8 cellular contexts compared by ENCODE assay signal in the genomic region with DNA sequence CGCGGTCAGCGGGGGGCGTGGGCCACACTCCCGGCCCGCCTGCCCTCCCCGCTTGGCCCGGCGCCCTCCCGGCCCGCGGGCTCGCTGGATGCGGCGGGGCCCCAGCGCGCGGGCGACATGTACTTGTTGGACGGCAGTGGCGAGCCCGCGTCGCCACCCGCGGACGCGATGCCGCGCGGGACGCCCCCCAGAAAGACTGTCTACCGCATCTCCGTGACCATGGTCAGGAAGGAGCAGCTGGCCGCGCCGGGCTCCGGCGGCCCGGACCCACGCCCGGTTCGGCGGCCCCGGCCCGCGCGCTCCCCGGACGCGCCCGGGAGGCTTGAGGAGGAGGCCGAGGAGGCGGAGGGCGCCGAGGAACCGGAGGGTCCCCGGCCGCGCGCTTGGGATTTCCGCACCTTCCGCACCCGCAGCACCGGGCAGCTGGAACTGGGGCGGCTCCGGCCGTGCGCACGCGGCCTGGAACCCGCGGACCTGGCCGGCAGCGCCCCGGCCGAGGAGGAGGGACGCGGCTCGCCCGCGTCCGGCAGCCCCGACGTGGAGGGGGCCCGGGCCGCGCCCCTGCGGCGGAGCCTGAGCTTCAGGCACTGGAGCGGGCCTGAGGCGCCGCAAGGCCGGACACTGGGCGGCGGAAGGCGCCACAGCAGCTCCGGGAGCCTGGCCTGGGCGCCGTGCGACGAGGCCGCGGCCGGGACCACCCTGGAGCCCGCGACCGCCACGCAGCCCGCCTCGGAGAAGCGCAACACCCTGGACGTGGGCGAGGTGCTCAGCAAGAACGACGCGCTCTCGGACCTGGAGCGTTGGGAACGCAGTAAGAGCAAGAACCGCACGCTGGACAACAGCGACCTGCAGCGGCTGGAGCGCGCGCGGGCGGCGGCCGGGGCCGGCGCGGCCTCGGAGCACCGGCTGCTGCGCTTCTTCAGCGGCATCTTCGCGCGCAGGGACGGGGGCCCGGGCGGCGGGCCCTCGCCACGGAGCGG.
DNase-seq lines count a peak whose midpoint lies in the region; TF ChIP-seq lines count a peak whose summit lies in the region.

No MANE protein-coding gene starts in this region.

- H3K4me3 ChIP-seq in AG10803 (ENCODE audit: low read length) (peak overlapping the region; percentile 37), stomach (peak overlapping the region; percentile 58 to 80 (median 64))

- TF ChIP-seq POLR2A in stomach (IDR thresholded peaks at IDR 0.05) = no peak

- 2 to 10% (median 5%) methylated on average over 37 to 148 of the region's 148 CpGs for WGBS in stomach, 5 donors

- no peak overlapping the region for H3K27ac Mint-ChIP-seq in chondrocyte (ENCODE audit: unreplicated experiment)

- peaks cover 41% of the 10 kb centered on the region for H3K4me1 Mint-ChIP-seq in chondrocyte (ENCODE audit: low read depth)

- DNase-seq in AG10803 (ENCODE audit: low read depth) (peak; percentile 77), NCI-H1092 treated with DMSO at 0.1 percent for 48 hours (lab: John Stamatoyannopoulos, UW) (peak; percentile 43), chondrocyte (ENCODE audit: low spot score) (no peak), kidney glomerular epithelial cell (lab: John Stamatoyannopoulos, UW) (peak; percentile 22), stomach (peak; percentile 58), NCI-H1048 (lab: John Stamatoyannopoulos, UW) (no peak), GM19238 (ENCODE audit: insufficient read length, low spot score) (no peak), CD1c-positive myeloid dendritic cell (ENCODE audit: extremely low spot score) (no peak)

- no peaks in the 10 kb centered on the region for H3K36me3 Mint-ChIP-seq in chondrocyte (ENCODE audit: low read depth)

- H3K27ac ChIP-seq in stomach = peak overlapping the region in 4 of 5 donors; percentile 33 to 80 (median 62)

- H3K4me3 Mint-ChIP-seq in chondrocyte (ENCODE audit: unreplicated experiment) = peak overlapping the region; percentile 35

- no peaks in the 10 kb centered on the region for H3K9me3 Mint-ChIP-seq in chondrocyte (ENCODE audit: low read depth)

- no peaks in the 10 kb centered on the region for H3K36me3 ChIP-seq in stomach

- no peaks in the 10 kb centered on the region for H3K9me3 ChIP-seq in stomach

- peaks cover 0 to 19% (median 6%) of the 10 kb centered on the region in 3 donors for H3K27me3 ChIP-seq in stomach

- peaks cover 25 to 64% (median 38%) of the 10 kb centered on the region in 4 donors for H3K4me1 ChIP-seq in stomach

- no peaks in the 10 kb centered on the region for H3K27me3 Mint-ChIP-seq in chondrocyte (ENCODE audit: low read depth)

- TF ChIP-seq CTCF in AG10803 (conservative IDR thresholded peaks at IDR 0.05; ENCODE audit: low read length) (peak; percentile 48), chondrocyte (IDR thresholded peaks at IDR 0.05) (peak; percentile 83), stomach (IDR thresholded peaks at IDR 0.05) (peak in 3 of 7 experiments; percentile 32 to 55 (median 46))

- intact Hi-C loops in stomach (cut with DNase I; ENCODE audit: low total_unique reads) = no loop called here

- no peak for TF ChIP-seq EP300 in stomach (IDR thresholded peaks at IDR 0.05)

Comparison
In these comparisons a context has a peak if more than half of its experiments do, and no peak if none do; other contexts are left out.
1. DNase-seq: peak in AG10803 (single experiment), NCI-H1092 treated with DMSO at 0.1 percent for 48 hours (single experiment), kidney glomerular epithelial cell (single experiment) and stomach (single experiment); none in chondrocyte (single experiment), NCI-H1048 (single experiment), GM19238 (single experiment) and CD1c-positive myeloid dendritic cell (single experiment).